In genomic region chr3:154121236-154122095, GRCh38 we compare ENCODE assay signal across 7 cellular contexts. TPM values are rescaled to one million over a fixed set of nuclear protein-coding genes. Genes with fewer than 3 reads are reported as not detected.
DNase-seq lines count a peak whose midpoint lies in the region; ATAC-seq, FAIRE-seq and TF ChIP-seq lines count a peak whose summit lies in the region.

Gene ARHGEF26, plus strand, starts transcription at chr3:154121390. Its CDS starts 603 bp downstream, at chr3:154121993.

- POLR2A ChIA-PET in activated CD4-positive, alpha-beta memory T cell treated with anti-CD3 and anti-CD28 coated beads for 36 hours (lab: Charles Lee), result no interaction called here

- H3K4me3 Mint-ChIP-seq in activated CD4-positive, alpha-beta memory T cell treated with anti-CD3 and anti-CD28 coated beads for 36 hours, result peak within 1 kb of the TSS; percentile 79

- peaks cover 61% of the 10 kb centered on the region for H3K27me3 Mint-ChIP-seq in activated CD4-positive, alpha-beta memory T cell treated with anti-CD3 and anti-CD28 coated beads for 36 hours

- H3K4me3 ChIP-seq in lung, result peak within 1 kb of the TSS; percentile 84

- no peaks in the 10 kb centered on the region for H3K36me3 ChIP-seq in lung (ENCODE audit: control insufficient read depth in 2 of 2, insufficient read depth in 2 of 2, low read length in 2 of 2)

- no peaks in the 10 kb centered on the region for H3K27me3 ChIP-seq in lung (ENCODE audit: control insufficient read depth, insufficient read depth)

- H3K27ac ChIP-seq in lung (ENCODE audit: low read depth in 1 of 2, low read length in 1 of 2), result peak within 1 kb of the TSS in 1 of 2 donors; percentile 81

- peaks cover 22% of the 10 kb centered on the region for H3K4me1 Mint-ChIP-seq in activated CD4-positive, alpha-beta memory T cell treated with anti-CD3 and anti-CD28 coated beads for 36 hours (ENCODE audit: low read depth)

- ATAC-seq in HG02981 (IDR thresholded peaks at IDR 0.05; ENCODE audit: unreplicated experiment) (peak; percentile 77), lung (ENCODE audit: insufficient read depth, low FRiP score) (peak; percentile 90)

- CTCF ChIA-PET in activated CD4-positive, alpha-beta memory T cell treated with anti-CD3 and anti-CD28 coated beads for 36 hours (lab: Charles Lee), result interaction anchor here (0.6 to 1.3 kb wide), 3 partner anchors 126 to 132 kb away, joined by 3 to 5 read pairs (median 3); no protein-coding TSS in a partner anchor

- no peak for FAIRE-seq in GM18507 (lab: Jason Lieb, UNC)

- no peaks in the 10 kb centered on the region for H3K9me3 Mint-ChIP-seq in activated CD4-positive, alpha-beta memory T cell treated with anti-CD3 and anti-CD28 coated beads for 36 hours

- 0 to 1% methylated on average over 79 to 82 of the region's 82 CpGs for WGBS in lung, 2 donors

- TF ChIP-seq CTCF in lung (IDR thresholded peaks at IDR 0.05; ENCODE audit: control extremely low read depth, extremely low read depth), result no peak

- H3K9me3 ChIP-seq in lung (ENCODE audit: control insufficient read depth in 2 of 2, insufficient read depth in 1 of 2, low read length in 1 of 2), result no peaks in the 10 kb centered on the region

- intact Hi-C loops in activated CD4-positive, alpha-beta memory T cell treated with anti-CD3 and anti-CD28 coated beads for 36 hours (cut with micrococcal nuclease), result loop anchor here (1.0 to 10.0 kb wide), 3 partner anchors 116 to 1733 kb away; partner anchors contain the start of genes DHX36 and SLC33A1

- DNase-seq in GM18507 (ENCODE audit: extremely low spot score, insufficient read length, low read depth) (peak; percentile 61), NCI-H345 treated with DMSO at 0.1 percent for 48 hours (lab: John Stamatoyannopoulos, UW; ENCODE audit: unreplicated experiment) (peak; percentile 25), ecto neural progenitor cell (ENCODE audit: low spot score) (peak; percentile 95), lung (ENCODE audit: low spot score) (peak; percentile 93)
- peak; percentile 86 for DNase-seq in activated CD4-positive, alpha-beta memory T cell treated with anti-CD3 and anti-CD28 coated beads for 36 hours
- DNase-seq in stimulated activated CD4-positive, alpha-beta T cell treated with anti-CD3 and anti-CD28 coated beads, TNF-alpha, amount 100 ng/mL, for 1 hour (ENCODE audit: low read depth in 3 of 3, low spot score in 1 of 3), result peak in 2 of 3 donors; percentile 35 to 64

- no peak within 1 kb of the TSS for H3K27ac Mint-ChIP-seq in activated CD4-positive, alpha-beta memory T cell treated with anti-CD3 and anti-CD28 coated beads for 36 hours

- H3K4me1 ChIP-seq in lung (ENCODE audit: control insufficient read depth in 2 of 2, insufficient read depth in 2 of 2, low read length in 2 of 2), result peaks cover 0 to 5% of the 10 kb centered on the region in 2 donors

- H3K36me3 Mint-ChIP-seq in activated CD4-positive, alpha-beta memory T cell treated with anti-CD3 and anti-CD28 coated beads for 36 hours, result no peaks in the 10 kb centered on the region

RNA-seq across cellular contexts. Expression of gene ARHGEF26, which starts in this region (rescaled TPM):
- under 1 TPM; 0.24 to 0.34 TPM for total RNA-seq in activated CD4-positive, alpha-beta memory T cell treated with anti-CD3 and anti-CD28 coated beads for 36 hours
- 10 to 100 TPM; 34.8 to 45.5 TPM for total RNA-seq in lung
- 10 to 100 TPM; 12.3 to 22.1 TPM for polyA plus RNA-seq in lung

Comparison
In these comparisons a context has a peak if more than half of its experiments do, and no peak if none do; other contexts are left out.
1. RNA of gene ARHGEF26 (total RNA-seq): 34.8 to 45.5 TPM in lung; 0.24 to 0.34 TPM in activated CD4-positive, alpha-beta memory T cell treated with anti-CD3 and anti-CD28 coated beads for 36 hours; every median in the first group is over 10 times any median in the second.
2. Peak in DNase-seq in activated CD4-positive, alpha-beta memory T cell treated with anti-CD3 and anti-CD28 coated beads for 36 hours; RNA of the gene not detected or under 1 TPM.
3. DNase-seq: peak in every context shown above with its lines; median percentile 95 in ecto neural progenitor cell; 93 in lung; 86 in activated CD4-positive, alpha-beta memory T cell treated with anti-CD3 and anti-CD28 coated beads for 36 hours; 61 in GM18507; 50 in stimulated activated CD4-positive, alpha-beta T cell treated with anti-CD3 and anti-CD28 coated beads, TNF-alpha, amount 100 ng/mL, for 1 hour; 25 in NCI-H345 treated with DMSO at 0.1 percent for 48 hours.